6 cellular contexts compared by ENCODE assay signal in genomic region chr2:131733530-131733929, GRCh38.
DNase-seq lines count a peak whose midpoint lies in the region; ATAC-seq, FAIRE-seq and TF ChIP-seq lines count a peak whose summit lies in the region.
"Not testable (repeated sequence)": the region's sequence is repeated elsewhere in the genome, so short reads cannot be mapped to it uniquely, and the experiment has no call there.

No MANE protein-coding gene starts in this region.

- dilution Hi-C loops in IMR-90 (cut with HindIII; ENCODE audit: low sequenced_read_pairs, unreplicated experiment), result not testable (repeated sequence)

- not testable (repeated sequence) for H3K23ac ChIP-seq in IMR-90 (ENCODE audit: low read depth, low read length)

- WGBS in A549 (ENCODE audit: missing lambda C conversion rate), result 3% methylated on average over 1 of the region's 1 CpG
- WGBS in IMR-90 (ENCODE audit: extremely low coverage in 2 of 2, insufficient read length in 1 of 2), 2 experiments, result no CpG with 5 or more reads among the region's 1 CpG
- 0% methylated on average over 1 of the region's 1 CpG for WGBS in K562 (ENCODE audit: insufficient coverage, low coverage, missing lambda C conversion rate)
- 82% methylated on average over 1 of the region's 1 CpG for WGBS in HepG2 (ENCODE audit: low lambda C conversion rate)

- H2AK5ac ChIP-seq in IMR-90 (ENCODE audit: low read depth, low read length), result not testable (repeated sequence)

- not testable (repeated sequence) for BruUV-seq in IMR-90 (replicated peaks; lab: Mats Ljungman, UMichigan); K562 (replicated peaks; lab: Mats Ljungman, UMichigan); HepG2 (replicated peaks; lab: Mats Ljungman, UMichigan)

- TF ChIP-seq CTCF in A549 (IDR thresholded peaks at IDR 0.05); IMR-90 (conservative IDR thresholded peaks at IDR 0.05; ENCODE audit: low read depth, low read length); K562 (IDR thresholded peaks at IDR 0.05 in 2 of 3, conservative IDR thresholded peaks at IDR 0.05 in 1 of 3; ENCODE audit: insufficient read depth in 2 of 3, low read depth in 1 of 3, low read length in 3 of 3); HepG2 (CRISPR knock-in tag; IDR thresholded peaks at IDR 0.05): not testable (repeated sequence)

- H3K9me1 ChIP-seq in IMR-90 (ENCODE audit: insufficient read depth, low read length); K562 (ENCODE audit: control insufficient read depth, insufficient read depth, low read length): not testable (repeated sequence)

- not testable (repeated sequence) for H3K9me3 ChIP-seq in A549; IMR-90 (ENCODE audit: control insufficient read depth, insufficient read depth, low read length); K562 (replicated peaks; ENCODE audit: control insufficient read depth, insufficient read depth, low read depth, low read length); HepG2 (ENCODE audit: low read length)

- not testable (repeated sequence) for H2BK120ac ChIP-seq in IMR-90 (ENCODE audit: low read depth, low read length)

- not testable (repeated sequence) for H3K18ac ChIP-seq in IMR-90 (ENCODE audit: low read depth, low read length)

- H4K5ac ChIP-seq in IMR-90 (ENCODE audit: low read depth, low read length), result not testable (repeated sequence)

- H4K91ac ChIP-seq in IMR-90 (ENCODE audit: insufficient read depth, low read depth, low read length), result not testable (repeated sequence)

- H4K8ac ChIP-seq in IMR-90 (ENCODE audit: low read depth in 2 of 2, low read length in 2 of 2), result not testable (repeated sequence)

- not testable (repeated sequence) for FAIRE-seq in A549 (lab: Jason Lieb, UNC); K562 (lab: Jason Lieb, UNC); HepG2 (lab: Jason Lieb, UNC)
- FAIRE-seq in G401.6 (lab: Jason Lieb, UNC) (peak; percentile 34), colon (lab: Jason Lieb, UNC) (peak; percentile 90)

- not testable (repeated sequence) for H3K4ac ChIP-seq in IMR-90 (ENCODE audit: low read depth, low read length)

- H3K14ac ChIP-seq in IMR-90 (replicated peaks; ENCODE audit: low read depth, low read length), result not testable (repeated sequence)

- not testable (repeated sequence) for DNase-seq in A549 (ENCODE audit: low read depth in 1 of 2, low spot score in 1 of 2); IMR-90; K562 (ENCODE audit: extremely low read depth in 1 of 4, low spot score in 3 of 4); HepG2 (ENCODE audit: low spot score)

- H2BK20ac ChIP-seq in IMR-90 (ENCODE audit: low read depth, low read length), result not testable (repeated sequence)

- not testable (repeated sequence) for H3K4me1 ChIP-seq in A549; IMR-90 (ENCODE audit: control insufficient read depth, insufficient read depth, low read length); K562 (replicated peaks in 1 of 2; ENCODE audit: control insufficient read depth in 2 of 2, insufficient read depth in 2 of 2, low read length in 2 of 2)
- peaks cover 11% of the 10 kb centered on the region for H3K4me1 ChIP-seq in HepG2 (ENCODE audit: insufficient read depth, low read length)

- not testable (repeated sequence) for H2AFZ ChIP-seq in IMR-90 (replicated peaks; ENCODE audit: low read length, poor library complexity); K562 (ENCODE audit: low read depth, low read length); HepG2 (ENCODE audit: low read length)

- H3K79me2 ChIP-seq in K562 (ENCODE audit: control insufficient read depth, insufficient read depth, low read length); HepG2 (ENCODE audit: insufficient read depth, low read length): not testable (repeated sequence)

- not testable (repeated sequence) for H3K56ac ChIP-seq in IMR-90 (ENCODE audit: extremely low read depth, insufficient read depth, low read length)

- ATAC-seq in A549; IMR-90 (ENCODE audit: low read depth); K562; HepG2: not testable (repeated sequence)

- H4K20me1 ChIP-seq in IMR-90 (ENCODE audit: insufficient read depth, low read length); K562 (replicated peaks; ENCODE audit: control insufficient read depth, insufficient read depth, low read length); HepG2 (ENCODE audit: insufficient read depth, low read length): not testable (repeated sequence)

- not testable (repeated sequence) for H2BK5ac ChIP-seq in IMR-90 (ENCODE audit: low read depth, low read length, poor library complexity, severe bottlenecking)

- not testable (repeated sequence) for TF ChIP-seq RAD21 in A549 (conservative IDR thresholded peaks at IDR 0.05 in 1 of 2, IDR thresholded peaks at IDR 0.05 in 1 of 2); IMR-90 (IDR thresholded peaks at IDR 0.05; ENCODE audit: low read length); K562 (CRISPR knock-in tag; conservative IDR thresholded peaks at IDR 0.05 in 1 of 2, IDR thresholded peaks at IDR 0.05 in 1 of 2); HepG2 (CRISPR knock-in tag; IDR thresholded peaks at IDR 0.05)

- H3K27ac ChIP-seq in A549; IMR-90 (ENCODE audit: insufficient read depth, low read length); K562 (ENCODE audit: extremely low read depth, low read depth, low read length); HepG2 (ENCODE audit: extremely low read length, insufficient read depth, low read length): not testable (repeated sequence)

- H3K9ac ChIP-seq in IMR-90 (ENCODE audit: low read depth, low read length); K562 (ENCODE audit: insufficient read depth in 1 of 2, low read depth in 2 of 2, low read length in 2 of 2); HepG2 (ENCODE audit: insufficient read depth, low read depth, low read length): not testable (repeated sequence)

- TF ChIP-seq POLR2A in A549 (IDR thresholded peaks at IDR 0.05; ENCODE audit: low read length); IMR-90 (IDR thresholded peaks at IDR 0.05; ENCODE audit: low read depth, low read length); K562 (conservative IDR thresholded peaks at IDR 0.05); HepG2 (IDR thresholded peaks at IDR 0.05; ENCODE audit: insufficient read depth in 1 of 2, low read depth in 2 of 2, low read length in 2 of 2): not testable (repeated sequence)

- intact Hi-C loops in IMR-90 (cut with micrococcal nuclease); K562 (cut with micrococcal nuclease); HepG2 (cut with micrococcal nuclease; ENCODE audit: unreplicated experiment): not testable (repeated sequence)

- H3K4me2 ChIP-seq in A549; IMR-90 (ENCODE audit: low read depth, low read length); K562 (ENCODE audit: insufficient read depth, low read length); HepG2 (ENCODE audit: low read depth, low read length): not testable (repeated sequence)

- not testable (repeated sequence) for H3K79me1 ChIP-seq in IMR-90 (ENCODE audit: low read depth in 1 of 2, low read length in 2 of 2)

- not testable (repeated sequence) for TF ChIP-seq EP300 in A549 (IDR thresholded peaks at IDR 0.05); K562 (IDR thresholded peaks at IDR 0.05; ENCODE audit: low read length); HepG2 (IDR thresholded peaks at IDR 0.05; ENCODE audit: low read depth in 2 of 2, low read length in 2 of 2); HepG2 (CRISPR knock-in tag; IDR thresholded peaks at IDR 0.05; ENCODE audit: borderline replicate concordance)

- not testable (repeated sequence) for H3K36me3 ChIP-seq in IMR-90 (ENCODE audit: control insufficient read depth, insufficient read depth, low read length); K562 (ENCODE audit: control insufficient read depth, insufficient read depth, low read length); HepG2 (replicated peaks in 1 of 2; ENCODE audit: control insufficient read depth in 1 of 2, insufficient read depth in 2 of 2, low read length in 2 of 2)

- not testable (repeated sequence) for H2AK9ac ChIP-seq in IMR-90 (replicated peaks; ENCODE audit: low read depth, low read length, poor library complexity)

- CTCF ChIA-PET in A549 (lab: Yijun Ruan, JAX); IMR-90 (lab: Yijun Ruan, JAX); K562 (lab: Yijun Ruan, JAX; ENCODE audit: low intra/inter-chr PET ratio); HepG2 (lab: Yijun Ruan, JAX; ENCODE audit: low intra/inter-chr PET ratio, low total read pairs): not testable (repeated sequence)

- POLR2A ChIA-PET in A549 (lab: Yijun Ruan, JAX); IMR-90 (lab: Charles Lee; ENCODE audit: unreplicated experiment); K562 (lab: Yijun Ruan, JAX); HepG2 (lab: Yijun Ruan, JAX): not testable (repeated sequence)

- H3K4me3 ChIP-seq in A549; IMR-90 (ENCODE audit: insufficient read depth, low read depth, low read length); K562; HepG2 (replicated peaks in 1 of 3; ENCODE audit: insufficient read depth in 1 of 3, low read depth in 2 of 3, low read length in 3 of 3): not testable (repeated sequence)

- in situ Hi-C loops in IMR-90 (cut with MboI; ENCODE audit: low sequenced_read_pairs); K562 (cut with MboI); HepG2 (cut with HindIII; ENCODE audit: extremely low pct_ligation_motif_present, low pct_unique_long_range_greater_than_20kb): not testable (repeated sequence)

- H3K27me3 ChIP-seq in IMR-90 (ENCODE audit: control insufficient read depth, insufficient read depth, low read length); K562 (ENCODE audit: control insufficient read depth in 2 of 2, insufficient read depth in 2 of 2, low read length in 2 of 2); HepG2 (ENCODE audit: control insufficient read depth in 1 of 2, insufficient read depth in 2 of 2, low read length in 2 of 2): not testable (repeated sequence)

- not testable (repeated sequence) for H2BK15ac ChIP-seq in IMR-90 (ENCODE audit: low read depth, low read length)
